In genomic region chr6:44072452-44072958, GRCh38 we compare ENCODE assay signal across 8 cellular contexts. TPM values are rescaled to one million over a fixed set of nuclear protein-coding genes. Genes with fewer than 3 reads are reported as not detected.
DNase-seq lines count a peak whose midpoint lies in the region; ATAC-seq and TF ChIP-seq lines count a peak whose summit lies in the region.

No MANE protein-coding gene starts in this region.

- intact Hi-C loops in right cardiac atrium (cut with DNase I), result loop anchor here in 3 of 4 donors (5.0 to 10.0 kb wide), 2 partner anchors 68 to 120 kb away; no protein-coding TSS in a partner anchor

- H3K4me3 Mint-ChIP-seq in T-helper 2 cell treated with Interferon-gamma antibody and Interleukin-4, amounts not matched to agents 5 μg/mL and 100 μg/mL, for 36 hours, result peak overlapping the region; percentile 99

- H3K27ac Mint-ChIP-seq in T-helper 2 cell treated with Interferon-gamma antibody and Interleukin-4, amounts not matched to agents 5 μg/mL and 100 μg/mL, for 36 hours, result peak overlapping the region; percentile 99

- ATAC-seq in right cardiac atrium, result no peak
- no peak for ATAC-seq in HG03025 (IDR thresholded peaks at IDR 0.05; ENCODE audit: low FRiP score, unreplicated experiment)

- H3K27me3 Mint-ChIP-seq in T-helper 2 cell treated with Interferon-gamma antibody and Interleukin-4, amounts not matched to agents 5 μg/mL and 100 μg/mL, for 36 hours (ENCODE audit: low read depth), result peaks cover 6% of the 10 kb centered on the region

- no peak for TF ChIP-seq CTCF in Peyer's patch (IDR thresholded peaks at IDR 0.05)

- no peaks in the 10 kb centered on the region for H3K9me3 Mint-ChIP-seq in T-helper 2 cell treated with Interferon-gamma antibody and Interleukin-4, amounts not matched to agents 5 μg/mL and 100 μg/mL, for 36 hours

- H3K9me3 ChIP-seq in Peyer's patch, result no peaks in the 10 kb centered on the region
- H3K9me3 ChIP-seq in right cardiac atrium (ENCODE audit: control insufficient read depth, low read length), result no peaks in the 10 kb centered on the region
- no peaks in the 10 kb centered on the region for H3K9me3 ChIP-seq in stomach smooth muscle (ENCODE audit: control insufficient read depth in 2 of 2, low read length in 2 of 2)

- no peaks in the 10 kb centered on the region for H3K36me3 Mint-ChIP-seq in T-helper 2 cell treated with Interferon-gamma antibody and Interleukin-4, amounts not matched to agents 5 μg/mL and 100 μg/mL, for 36 hours (ENCODE audit: low read depth)

- no peaks in the 10 kb centered on the region for H3K36me3 ChIP-seq in Peyer's patch
- H3K36me3 ChIP-seq in stomach smooth muscle (ENCODE audit: control insufficient read depth in 2 of 2, insufficient read depth in 2 of 2, low read length in 2 of 2), result no peaks in the 10 kb centered on the region

- DNase-seq in T-helper 2 cell treated with Interferon-gamma antibody and Interleukin-4, amounts not matched to agents 5 μg/mL and 100 μg/mL, for 36 hours (ENCODE audit: low spot score), result no peak
- DNase-seq in T-helper 2 cell, result no peak
- no peak for DNase-seq in Peyer's patch
- DNase-seq in right cardiac atrium, result peak in 2 of 3 donors; percentile 49 to 58
- no peak for DNase-seq in stimulated activated CD4-positive, alpha-beta T cell treated with anti-CD3 and anti-CD28 coated beads, Interleukin-4, amount 100 ng/mL, for 4 hours
- no peak for DNase-seq in NK-92 treated with Interleukin-12 subunit alpha and Interleukin-12 subunit beta, amount 100 ng/mL, for 24 hours (lab: John Stamatoyannopoulos, UW)

- WGBS in right cardiac atrium, result 90% methylated on average over 4 of the region's 4 CpGs

- H3K27me3 ChIP-seq in Peyer's patch (no peaks in the 10 kb centered on the region), right cardiac atrium (ENCODE audit: control insufficient read depth, insufficient read depth) (no peaks in the 10 kb centered on the region), stomach smooth muscle (ENCODE audit: control insufficient read depth in 1 of 2, insufficient read depth in 2 of 2, low read length in 2 of 2) (no peaks in the 10 kb centered on the region)

- H3K27ac ChIP-seq in Peyer's patch (peak overlapping the region; percentile 26 to 77 (median 42)), right cardiac atrium (ENCODE audit: low read length) (peak overlapping the region; percentile 93), stomach smooth muscle (ENCODE audit: low read length) (peak overlapping the region; percentile 64)

- H3K4me1 Mint-ChIP-seq in T-helper 2 cell treated with Interferon-gamma antibody and Interleukin-4, amounts not matched to agents 5 μg/mL and 100 μg/mL, for 36 hours (ENCODE audit: low read depth), result peaks cover 25% of the 10 kb centered on the region

- peak overlapping the region; percentile 72 to 75 for H3K9ac ChIP-seq in stomach smooth muscle (ENCODE audit: low read length in 2 of 2)

- no peak for TF ChIP-seq POLR2A in Peyer's patch (IDR thresholded peaks at IDR 0.05)

- H3K4me1 ChIP-seq in Peyer's patch (peaks cover 0 to 39% (median 11%) of the 10 kb centered on the region in 4 donors), right cardiac atrium (ENCODE audit: control insufficient read depth, insufficient read depth, low read length) (peaks cover 14% of the 10 kb centered on the region), stomach smooth muscle (ENCODE audit: control insufficient read depth, insufficient read depth, low read length) (peaks cover 45% of the 10 kb centered on the region)

- H3K4me3 ChIP-seq in Peyer's patch, result peak overlapping the region in 3 of 4 donors; percentile 49 to 60 (median 59)
- H3K4me3 ChIP-seq in right cardiac atrium (ENCODE audit: low read length), result peak overlapping the region; percentile 67
- peak overlapping the region; percentile 81 for H3K4me3 ChIP-seq in stomach smooth muscle (ENCODE audit: low read length in 2 of 2)

RNA-seq across cellular contexts. Expression of gene MRPL14, which starts 54.7 kb away (rescaled TPM):
- total RNA-seq in Peyer's patch (10 to 100 TPM; 35.5 to 51.1 (median 42.6) TPM), right cardiac atrium (10 to 100 TPM; 31.0 to 38.1 (median 36.6) TPM)
- 44.7 TPM for polyA plus RNA-seq in right cardiac atrium

RNA-seq across cellular contexts. Expression of gene TMEM63B, which starts 54.8 kb away (rescaled TPM):
- total RNA-seq in Peyer's patch (10 to 100 TPM; 56.9 to 92.1 (median 81.9) TPM), right cardiac atrium (10 to 100 TPM; 41.4 to 44.8 (median 43.4) TPM)
- polyA plus RNA-seq in right cardiac atrium, result 27.7 TPM

Comparison
In these comparisons a context has a peak if more than half of its experiments do, and no peak if none do; other contexts are left out.
1. DNase-seq: peak in right cardiac atrium (2 of 3); none in T-helper 2 cell treated with Interferon-gamma antibody and Interleukin-4, amounts not matched to agents 5 μg/mL and 100 μg/mL, for 36 hours (single experiment), T-helper 2 cell (0 of 5), Peyer's patch (0 of 3), stimulated activated CD4-positive, alpha-beta T cell treated with anti-CD3 and anti-CD28 coated beads, Interleukin-4, amount 100 ng/mL, for 4 hours (0 of 2) and NK-92 treated with Interleukin-12 subunit alpha and Interleukin-12 subunit beta, amount 100 ng/mL, for 24 hours (single experiment).
2. H3K27ac ChIP-seq: peak in every context shown above with its lines; median percentile 93 in right cardiac atrium; 64 in stomach smooth muscle; 42 in Peyer's patch.
3. Peak in every context shown above with its lines, with median percentiles within 50 percentile points of each other: H3K4me3 ChIP-seq.